Comparison of ENCODE assay signal across 16 cellular contexts in genomic region chr1:66769512-66770229, GRCh38. TPM values are rescaled to one million over a fixed set of nuclear protein-coding genes. Genes with fewer than 3 reads are reported as not detected.
DNase-seq lines count a peak whose midpoint lies in the region; ATAC-seq and TF ChIP-seq lines count a peak whose summit lies in the region.
"Had no signal": no experiment of that assay in that cellular context is flagged by ENCODE, and none has a peak within 500 bp of the region (broad histone marks: within the 10 kb centered on the region; RNA-seq: fewer than 3 reads in every experiment).

No MANE protein-coding gene starts in this region.

- H3K4me1 ChIP-seq in breast epithelium = no peaks in the 10 kb centered on the region
- H3K4me1 ChIP-seq: tibial artery had no signal

- H3K9me3 ChIP-seq in breast epithelium = no peaks in the 10 kb centered on the region
- H3K9me3 ChIP-seq: tibial artery had no signal

- no peaks in the 10 kb centered on the region for H3K27me3 Mint-ChIP-seq in T-cell
- H3K27me3 Mint-ChIP-seq: naive B cell had no signal

- POLR2A ChIA-PET in T-cell (lab: Charles Lee) = interaction anchor here in 1 of 2 donors (0.7 kb wide), 1 partner anchor 18 kb away, joined by 5 read pairs; no protein-coding TSS in a partner anchor

- DNase-seq in NCI-H1417 (lab: John Stamatoyannopoulos, UW) (peak; percentile 28 to 63 (median 59)), NCI-H1417 treated with DMSO at 0.1 percent for 48 hours (lab: John Stamatoyannopoulos, UW) (no peak), T-cell (peak in 5 of 34 experiments; percentile 3 to 6 (median 5)), left kidney (ENCODE audit: low read depth, low spot score) (peak; percentile 7), SKM-1 (lab: John Stamatoyannopoulos, UW; ENCODE audit: unreplicated experiment) (no peak), sciatic nerve (ENCODE audit: low spot score) (no peak), breast epithelium (ENCODE audit: low spot score in 2 of 2) (no peak)
- DNase-seq in Jurkat, Clone E6-1 (ENCODE audit: low read depth, low spot score) = peak; percentile 65
- DNase-seq: activated CD4-positive, CD25-positive, alpha-beta regulatory T cell treated with anti-CD3 and anti-CD28 coated beads, Interleukin-2, amount 50 U/mL, for 72 hours; Karpas-422; naive B cell; Right ventricle myocardium superior; tibial artery had no signal

- CTCF ChIA-PET in T-cell (lab: Charles Lee) = interaction anchor here (0.6 to 1.0 kb wide), 7 partner anchors 15 to 794 kb away, joined by 3 to 5 read pairs (median 3); no protein-coding TSS in a partner anchor

- H3K36me3 Mint-ChIP-seq in T-cell = no peaks in the 10 kb centered on the region
- H3K36me3 Mint-ChIP-seq: naive B cell had no signal

- no peak for TF ChIP-seq CTCF in breast epithelium (IDR thresholded peaks at IDR 0.05)

- intact Hi-C loops in sciatic nerve (cut with DNase I) = no loop called here
- intact Hi-C loops in breast epithelium (cut with DNase I; ENCODE audit: low total_unique reads) = no loop called here

- H3K27me3 ChIP-seq in breast epithelium = no peaks in the 10 kb centered on the region
- H3K27me3 ChIP-seq: tibial artery had no signal

- TF ChIP-seq POLR2A in breast epithelium (IDR thresholded peaks at IDR 0.05) = no peak

- H3K4me3 Mint-ChIP-seq in T-cell = peak overlapping the region; percentile 65 to 74 (median 66)
- H3K4me3 Mint-ChIP-seq: naive B cell had no signal

- no peak overlapping the region for H3K4me3 ChIP-seq in Jurkat, Clone E6-1 (ENCODE audit: low read length)
- H3K4me3 ChIP-seq in breast epithelium = no peak overlapping the region
- H3K4me3 ChIP-seq: tibial artery had no signal

- peak overlapping the region; percentile 69 to 71 for H3K27ac Mint-ChIP-seq in T-cell
- H3K27ac Mint-ChIP-seq: naive B cell had no signal

- H3K36me3 ChIP-seq in breast epithelium = no peaks in the 10 kb centered on the region
- H3K36me3 ChIP-seq: tibial artery had no signal

- ATAC-seq in T-cell (replicated peaks in 1 of 4) = peak; percentile 53 to 86 (median 58)
- ATAC-seq in sciatic nerve = no peak

- no peaks in the 10 kb centered on the region for H3K9me3 Mint-ChIP-seq in T-cell
- H3K9me3 Mint-ChIP-seq: naive B cell had no signal

- H3K27ac ChIP-seq in breast epithelium = no peak overlapping the region
- H3K27ac ChIP-seq: 22Rv1, tibial artery had no signal

- H3K4me1 Mint-ChIP-seq in T-cell = peaks cover 26 to 31% (median 28%) of the 10 kb centered on the region in 3 donors

RNA-seq across cellular contexts. Expression of gene DYNLT5, which starts 17.4 kb away (rescaled TPM):
- polyA plus RNA-seq in Jurkat, Clone E6-1 (2012; ENCODE audit: insufficient read depth, insufficient read length) = not detected
- total RNA-seq in T-cell (under 1 TPM in 1 of 5 donors, not detected in 4; 0.78 TPM), sciatic nerve (9.0 TPM), breast epithelium (1 to 10 TPM in 1 of 3 donors, under 1 TPM in 2; 0.32 to 1.0 (median 0.33) TPM)
- polyA plus RNA-seq: keratinocyte had no signal

RNA-seq across cellular contexts. Expression of gene INSL5, which starts 31.4 kb away (rescaled TPM):
- polyA plus RNA-seq in Jurkat, Clone E6-1 (2012; ENCODE audit: insufficient read depth, insufficient read length) = not detected
- total RNA-seq in T-cell (not detected), sciatic nerve (not detected), breast epithelium (under 1 TPM in 1 of 3 donors, not detected in 2; 0.80 TPM)
- total RNA-seq: fibroblast of villous mesenchyme, Right ventricle myocardium superior had no signal
- polyA plus RNA-seq: keratinocyte had no signal

Comparison
In these comparisons a context has a peak if more than half of its experiments do, and no peak if none do; other contexts are left out.
1. DNase-seq: peak in NCI-H1417 (3 of 3), Jurkat, Clone E6-1 (single experiment) and left kidney (single experiment); none in NCI-H1417 treated with DMSO at 0.1 percent for 48 hours (single experiment), SKM-1 (single experiment), sciatic nerve (single experiment) and breast epithelium (0 of 2).